ENCODE assay signal across 1 cellular context in the genomic region with DNA sequence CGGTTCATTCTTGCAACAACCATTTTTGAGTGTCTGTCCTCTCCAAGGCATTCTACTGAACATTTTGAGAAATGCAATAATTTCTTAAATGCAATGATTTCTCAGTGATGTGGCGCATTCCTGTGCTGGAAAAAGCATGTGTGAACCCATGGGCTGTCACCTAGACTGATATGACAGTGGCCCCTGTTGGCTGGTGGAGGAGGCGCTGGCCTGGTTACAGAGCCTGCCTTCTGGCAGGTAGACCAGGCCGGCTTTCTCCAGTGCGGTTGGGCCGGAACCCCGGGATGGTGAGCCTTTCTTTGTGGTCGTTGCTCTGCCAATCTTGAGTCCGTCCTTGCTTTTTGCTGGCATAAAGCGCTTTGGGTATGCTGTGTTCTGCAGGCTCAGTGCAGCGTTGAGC.
TF ChIP-seq lines count a peak whose summit lies in the region.

No MANE protein-coding gene starts in this region.

TF ChIP-seq in HepG2, 621 proteins besides CTCF, POLR2A, EP300 and RAD21 (continued from another document):
- TF ChIP-seq NR2F6 (IDR thresholded peaks at IDR 0.05) (no peak), NR2F6 (CRISPR knock-in tag; IDR thresholded peaks at IDR 0.05) (no peak), CBX1 (IDR thresholded peaks at IDR 0.05; ENCODE audit: low read depth) (no peak), DR1 (CRISPR knock-in tag; IDR thresholded peaks at IDR 0.05) (no peak), ZNF891 (CRISPR knock-in tag; IDR thresholded peaks at IDR 0.05) (no peak), ZBTB4 (CRISPR knock-in tag; IDR thresholded peaks at IDR 0.05; ENCODE audit: borderline replicate concordance) (no peak), ZNF251 (CRISPR knock-in tag; IDR thresholded peaks at IDR 0.05) (no peak), MEF2D (CRISPR knock-in tag; IDR thresholded peaks at IDR 0.05) (no peak), ZNF160 (CRISPR knock-in tag; IDR thresholded peaks at IDR 0.05) (no peak), KDM5B (CRISPR knock-in tag; IDR thresholded peaks at IDR 0.05; ENCODE audit: borderline replicate concordance) (no peak), MTA1 (CRISPR knock-in tag; IDR thresholded peaks at IDR 0.05; ENCODE audit: borderline replicate concordance) (no peak), TEAD3 (CRISPR knock-in tag; optimal IDR thresholded peaks at IDR 0.05; ENCODE audit: borderline replicate concordance) (peak; percentile 24), NFATC3 (CRISPR knock-in tag; IDR thresholded peaks at IDR 0.05) (no peak), PRMT3 (CRISPR knock-in tag; IDR thresholded peaks at IDR 0.05; ENCODE audit: borderline replicate concordance, low read depth) (no peak), HMG20B (CRISPR knock-in tag; conservative IDR thresholded peaks at IDR 0.05) (no peak), GLMP (CRISPR knock-in tag; IDR thresholded peaks at IDR 0.05; ENCODE audit: borderline replicate concordance) (no peak), STAG1 (CRISPR knock-in tag; IDR thresholded peaks at IDR 0.05) (peak; percentile 73), PCBP2 (optimal IDR thresholded peaks at IDR 0.05; ENCODE audit: low read depth, low read length, poor library complexity, severe bottlenecking) (no peak), STAT5B (CRISPR knock-in tag; IDR thresholded peaks at IDR 0.05) (no peak), ZNF724P (CRISPR knock-in tag; IDR thresholded peaks at IDR 0.05; ENCODE audit: borderline replicate concordance) (no peak), NFE2L2 (IDR thresholded peaks at IDR 0.05; ENCODE audit: low read length) (no peak), ARID3A (IDR thresholded peaks at IDR 0.05; ENCODE audit: low read depth, low read length) (no peak), IKZF4 (CRISPR knock-in tag; IDR thresholded peaks at IDR 0.05; ENCODE audit: borderline replicate concordance, low read depth, not compliant biosample characterization) (no peak), ZBTB33 (CRISPR knock-in tag; IDR thresholded peaks at IDR 0.05) (peak; percentile 90), ATM (IDR thresholded peaks at IDR 0.05; ENCODE audit: borderline replicate concordance) (no peak), ZBTB46 (CRISPR knock-in tag; IDR thresholded peaks at IDR 0.05; ENCODE audit: borderline replicate concordance) (no peak)
- TF ChIP-seq, protein P1, sequence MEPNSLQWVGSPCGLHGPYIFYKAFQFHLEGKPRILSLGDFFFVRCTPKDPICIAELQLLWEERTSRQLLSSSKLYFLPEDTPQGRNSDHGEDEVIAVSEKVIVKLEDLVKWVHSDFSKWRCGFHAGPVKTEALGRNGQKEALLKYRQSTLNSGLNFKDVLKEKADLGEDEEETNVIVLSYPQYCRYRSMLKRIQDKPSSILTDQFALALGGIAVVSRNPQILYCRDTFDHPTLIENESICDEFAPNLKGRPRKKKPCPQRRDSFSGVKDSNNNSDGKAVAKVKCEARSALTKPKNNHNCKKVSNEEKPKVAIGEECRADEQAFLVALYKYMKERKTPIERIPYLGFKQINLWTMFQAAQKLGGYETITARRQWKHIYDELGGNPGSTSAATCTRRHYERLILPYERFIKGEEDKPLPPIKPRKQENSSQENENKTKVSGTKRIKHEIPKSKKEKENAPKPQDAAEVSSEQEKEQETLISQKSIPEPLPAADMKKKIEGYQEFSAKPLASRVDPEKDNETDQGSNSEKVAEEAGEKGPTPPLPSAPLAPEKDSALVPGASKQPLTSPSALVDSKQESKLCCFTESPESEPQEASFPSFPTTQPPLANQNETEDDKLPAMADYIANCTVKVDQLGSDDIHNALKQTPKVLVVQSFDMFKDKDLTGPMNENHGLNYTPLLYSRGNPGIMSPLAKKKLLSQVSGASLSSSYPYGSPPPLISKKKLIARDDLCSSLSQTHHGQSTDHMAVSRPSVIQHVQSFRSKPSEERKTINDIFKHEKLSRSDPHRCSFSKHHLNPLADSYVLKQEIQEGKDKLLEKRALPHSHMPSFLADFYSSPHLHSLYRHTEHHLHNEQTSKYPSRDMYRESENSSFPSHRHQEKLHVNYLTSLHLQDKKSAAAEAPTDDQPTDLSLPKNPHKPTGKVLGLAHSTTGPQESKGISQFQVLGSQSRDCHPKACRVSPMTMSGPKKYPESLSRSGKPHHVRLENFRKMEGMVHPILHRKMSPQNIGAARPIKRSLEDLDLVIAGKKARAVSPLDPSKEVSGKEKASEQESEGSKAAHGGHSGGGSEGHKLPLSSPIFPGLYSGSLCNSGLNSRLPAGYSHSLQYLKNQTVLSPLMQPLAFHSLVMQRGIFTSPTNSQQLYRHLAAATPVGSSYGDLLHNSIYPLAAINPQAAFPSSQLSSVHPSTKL (CRISPR knock-in tag; IDR thresholded peaks at IDR 0.05), result no peak
- TF ChIP-seq, protein P2, sequence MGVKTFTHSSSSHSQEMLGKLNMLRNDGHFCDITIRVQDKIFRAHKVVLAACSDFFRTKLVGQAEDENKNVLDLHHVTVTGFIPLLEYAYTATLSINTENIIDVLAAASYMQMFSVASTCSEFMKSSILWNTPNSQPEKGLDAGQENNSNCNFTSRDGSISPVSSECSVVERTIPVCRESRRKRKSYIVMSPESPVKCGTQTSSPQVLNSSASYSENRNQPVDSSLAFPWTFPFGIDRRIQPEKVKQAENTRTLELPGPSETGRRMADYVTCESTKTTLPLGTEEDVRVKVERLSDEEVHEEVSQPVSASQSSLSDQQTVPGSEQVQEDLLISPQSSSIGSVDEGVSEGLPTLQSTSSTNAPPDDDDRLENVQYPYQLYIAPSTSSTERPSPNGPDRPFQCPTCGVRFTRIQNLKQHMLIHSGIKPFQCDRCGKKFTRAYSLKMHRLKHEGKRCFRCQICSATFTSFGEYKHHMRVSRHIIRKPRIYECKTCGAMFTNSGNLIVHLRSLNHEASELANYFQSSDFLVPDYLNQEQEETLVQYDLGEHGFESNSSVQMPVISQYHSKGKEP (CRISPR knock-in tag; IDR thresholded peaks at IDR 0.05), result no peak
- TF ChIP-seq, protein P3, sequence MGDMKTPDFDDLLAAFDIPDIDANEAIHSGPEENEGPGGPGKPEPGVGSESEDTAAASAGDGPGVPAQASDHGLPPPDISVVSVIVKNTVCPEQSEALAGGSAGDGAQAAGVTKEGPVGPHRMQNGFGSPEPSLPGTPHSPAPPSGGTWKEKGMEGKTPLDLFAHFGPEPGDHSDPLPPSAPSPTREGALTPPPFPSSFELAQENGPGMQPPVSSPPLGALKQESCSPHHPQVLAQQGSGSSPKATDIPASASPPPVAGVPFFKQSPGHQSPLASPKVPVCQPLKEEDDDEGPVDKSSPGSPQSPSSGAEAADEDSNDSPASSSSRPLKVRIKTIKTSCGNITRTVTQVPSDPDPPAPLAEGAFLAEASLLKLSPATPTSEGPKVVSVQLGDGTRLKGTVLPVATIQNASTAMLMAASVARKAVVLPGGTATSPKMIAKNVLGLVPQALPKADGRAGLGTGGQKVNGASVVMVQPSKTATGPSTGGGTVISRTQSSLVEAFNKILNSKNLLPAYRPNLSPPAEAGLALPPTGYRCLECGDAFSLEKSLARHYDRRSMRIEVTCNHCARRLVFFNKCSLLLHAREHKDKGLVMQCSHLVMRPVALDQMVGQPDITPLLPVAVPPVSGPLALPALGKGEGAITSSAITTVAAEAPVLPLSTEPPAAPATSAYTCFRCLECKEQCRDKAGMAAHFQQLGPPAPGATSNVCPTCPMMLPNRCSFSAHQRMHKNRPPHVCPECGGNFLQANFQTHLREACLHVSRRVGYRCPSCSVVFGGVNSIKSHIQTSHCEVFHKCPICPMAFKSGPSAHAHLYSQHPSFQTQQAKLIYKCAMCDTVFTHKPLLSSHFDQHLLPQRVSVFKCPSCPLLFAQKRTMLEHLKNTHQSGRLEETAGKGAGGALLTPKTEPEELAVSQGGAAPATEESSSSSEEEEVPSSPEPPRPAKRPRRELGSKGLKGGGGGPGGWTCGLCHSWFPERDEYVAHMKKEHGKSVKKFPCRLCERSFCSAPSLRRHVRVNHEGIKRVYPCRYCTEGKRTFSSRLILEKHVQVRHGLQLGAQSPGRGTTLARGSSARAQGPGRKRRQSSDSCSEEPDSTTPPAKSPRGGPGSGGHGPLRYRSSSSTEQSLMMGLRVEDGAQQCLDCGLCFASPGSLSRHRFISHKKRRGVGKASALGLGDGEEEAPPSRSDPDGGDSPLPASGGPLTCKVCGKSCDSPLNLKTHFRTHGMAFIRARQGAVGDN (CRISPR knock-in tag; IDR thresholded peaks at IDR 0.05), result 0 out of 2 replicates have a peak, but pooled peaks have one; percentile 21
- TF ChIP-seq, protein P4, sequence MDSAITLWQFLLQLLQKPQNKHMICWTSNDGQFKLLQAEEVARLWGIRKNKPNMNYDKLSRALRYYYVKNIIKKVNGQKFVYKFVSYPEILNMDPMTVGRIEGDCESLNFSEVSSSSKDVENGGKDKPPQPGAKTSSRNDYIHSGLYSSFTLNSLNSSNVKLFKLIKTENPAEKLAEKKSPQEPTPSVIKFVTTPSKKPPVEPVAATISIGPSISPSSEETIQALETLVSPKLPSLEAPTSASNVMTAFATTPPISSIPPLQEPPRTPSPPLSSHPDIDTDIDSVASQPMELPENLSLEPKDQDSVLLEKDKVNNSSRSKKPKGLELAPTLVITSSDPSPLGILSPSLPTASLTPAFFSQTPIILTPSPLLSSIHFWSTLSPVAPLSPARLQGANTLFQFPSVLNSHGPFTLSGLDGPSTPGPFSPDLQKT (CRISPR knock-in tag; IDR thresholded peaks at IDR 0.05; ENCODE audit: borderline replicate concordance), result no peak
- TF ChIP-seq, protein P5, sequence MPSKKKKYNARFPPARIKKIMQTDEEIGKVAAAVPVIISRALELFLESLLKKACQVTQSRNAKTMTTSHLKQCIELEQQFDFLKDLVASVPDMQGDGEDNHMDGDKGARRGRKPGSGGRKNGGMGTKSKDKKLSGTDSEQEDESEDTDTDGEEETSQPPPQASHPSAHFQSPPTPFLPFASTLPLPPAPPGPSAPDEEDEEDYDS (CRISPR knock-in tag; IDR thresholded peaks at IDR 0.05), result no peak
TF ChIP-seq in HepG2: peak in this region for 4.
